Comparison of ENCODE assay signal across 25 cellular contexts in genomic region chr20:17453592-17453991, GRCh38.
"Had no signal": no experiment of that assay in that cellular context is flagged by ENCODE, and none has a peak within 500 bp of the region (broad histone marks: within the 10 kb centered on the region; RNA-seq: fewer than 3 reads in every experiment).

No MANE protein-coding gene starts in this region.

- H3K4me3 Mint-ChIP-seq: effector memory CD8-positive, alpha-beta T cell; nephron; neural progenitor cell; stimulated activated memory B cell treated with anti-CD40 and anti-IgM and Interleukin-4, amounts not matched to agents 10 μg/mL and 1 μg/mL and 100 μg/mL, for 72 hours had no signal

- H3K36me3 Mint-ChIP-seq: naive thymus-derived CD4-positive, alpha-beta T cell; neural progenitor cell; stimulated activated memory B cell treated with anti-CD40 and anti-IgM and Interleukin-4, amounts not matched to agents 10 μg/mL and 1 μg/mL and 100 μg/mL, for 72 hours had no signal

- H3K4me1 Mint-ChIP-seq: naive thymus-derived CD4-positive, alpha-beta T cell; stimulated activated memory B cell treated with anti-CD40 and anti-IgM and Interleukin-4, amounts not matched to agents 10 μg/mL and 1 μg/mL and 100 μg/mL, for 72 hours had no signal

- H3K27ac Mint-ChIP-seq: effector memory CD8-positive, alpha-beta T cell; naive thymus-derived CD4-positive, alpha-beta T cell; nephron; neural progenitor cell; stimulated activated memory B cell treated with anti-CD40 and anti-IgM and Interleukin-4, amounts not matched to agents 10 μg/mL and 1 μg/mL and 100 μg/mL, for 72 hours had no signal

- H3K9me3 Mint-ChIP-seq: effector memory CD8-positive, alpha-beta T cell; naive thymus-derived CD4-positive, alpha-beta T cell; neural progenitor cell; stimulated activated memory B cell treated with anti-CD40 and anti-IgM and Interleukin-4, amounts not matched to agents 10 μg/mL and 1 μg/mL and 100 μg/mL, for 72 hours had no signal

- ATAC-seq: effector memory CD8-positive, alpha-beta T cell; heart right ventricle; left colon; naive thymus-derived CD4-positive, alpha-beta T cell; stimulated activated memory B cell treated with anti-CD40 and anti-IgM and Interleukin-4, amounts not matched to agents 10 μg/mL and 1 μg/mL and 100 μg/mL, for 72 hours; stimulated activated naive CD8-positive, alpha-beta T cell treated with anti-CD3 and anti-CD28 coated beads, Interleukin-15, Interleukin-2, amounts not matched to agents 100 U/mL and 50 U/mL, for 24 hours; upper lobe of right lung had no signal

- DNase-seq: cortex of kidney; effector memory CD8-positive, alpha-beta T cell; erythroblast; esophagus squamous epithelium; foreskin melanocyte; glutamatergic neuron; heart right ventricle; hippocampal formation; kidney glomerular epithelial cell; left colon; left ventricle myocardium inferior; mammary epithelial cell; mesendoderm; midbrain; naive thymus-derived CD4-positive, alpha-beta T cell; nucleus accumbens; sigmoid colon; stimulated activated CD4-positive, alpha-beta T cell treated with anti-CD3 and anti-CD28 coated beads, Interleukin-4, amount 100 ng/mL, for 4 hours; stimulated activated naive CD8-positive, alpha-beta T cell treated with anti-CD3 and anti-CD28 coated beads, Interleukin-15, Interleukin-2, amounts not matched to agents 100 U/mL and 50 U/mL, for 24 hours; substantia nigra; upper lobe of right lung; uterus had no signal
